1 cellular context compared by ENCODE assay signal in genomic region chr22:37518509-37519267, GRCh38.
TF ChIP-seq lines count a peak whose summit lies in the region.

No MANE protein-coding gene starts in this region.

TF ChIP-seq in SK-N-SH, 30 proteins besides CTCF, POLR2A, EP300 and RAD21 (continued from another document):
- no peak for TF ChIP-seq SIN3A (IDR thresholded peaks at IDR 0.05; ENCODE audit: borderline replicate concordance, low read depth, low read length)
- no peak for TF ChIP-seq RXRA (IDR thresholded peaks at IDR 0.05; ENCODE audit: borderline replicate concordance, low read depth)
- TF ChIP-seq TAF1 (IDR thresholded peaks at IDR 0.05; ENCODE audit: borderline replicate concordance, low read depth, low read length): no peak
- no peak for TF ChIP-seq USF1 (IDR thresholded peaks at IDR 0.05; ENCODE audit: borderline replicate concordance, low read depth)
- no peak for TF ChIP-seq RFX5 (IDR thresholded peaks at IDR 0.05; ENCODE audit: low read length)
- TF ChIP-seq USF2 (IDR thresholded peaks at IDR 0.05; ENCODE audit: borderline replicate concordance, low read depth, low read length): no peak
- TF ChIP-seq ELF1 (IDR thresholded peaks at IDR 0.05): no peak
- no peak for TF ChIP-seq FOXM1 (IDR thresholded peaks at IDR 0.05; ENCODE audit: low read depth)
- no peak for TF ChIP-seq FOSL2 (IDR thresholded peaks at IDR 0.05; ENCODE audit: borderline replicate concordance, low read depth)
